ENCODE assay signal across 25 cellular contexts in the genomic region with DNA sequence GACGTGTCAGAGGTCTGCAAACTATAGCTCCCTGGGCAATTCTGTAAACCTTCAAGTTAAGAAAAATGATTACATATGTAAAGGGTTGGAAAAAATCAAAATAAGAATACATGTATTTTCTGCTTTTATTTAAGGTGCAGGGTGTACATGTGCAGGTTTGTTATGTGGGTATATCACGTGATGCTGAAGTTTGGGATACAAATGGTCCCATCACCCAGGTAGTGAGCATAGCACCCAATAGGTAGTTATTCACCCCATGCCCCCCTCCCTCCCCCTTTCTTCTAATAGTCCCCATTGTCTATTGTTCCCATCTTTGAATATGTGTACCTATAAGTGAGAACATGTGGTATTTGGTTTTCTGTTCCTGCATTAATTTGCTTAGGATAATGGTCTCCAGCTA. TPM values are rescaled to one million over a fixed set of nuclear protein-coding genes. Genes with fewer than 3 reads are reported as not detected.
"Had no signal": no experiment of that assay in that cellular context is flagged by ENCODE, and none has a peak within 500 bp of the region (broad histone marks: within the 10 kb centered on the region; RNA-seq: fewer than 3 reads in every experiment).

No MANE protein-coding gene starts in this region.

- H3K9me3 ChIP-seq: esophagus muscularis mucosa, gastrocnemius medialis, heart right ventricle, ovary, right atrium auricular region, testis, tibial nerve, upper lobe of right lung, vagina had no signal

- H3K27ac ChIP-seq: epithelial cell of prostate, esophagus muscularis mucosa, gastrocnemius medialis, heart right ventricle, neural progenitor cell, ovary, right atrium auricular region, testis, tibial nerve, upper lobe of right lung, vagina had no signal

- H3K36me3 ChIP-seq: esophagus muscularis mucosa, gastrocnemius medialis, heart right ventricle, neural progenitor cell, ovary, right atrium auricular region, tibial nerve, upper lobe of right lung, vagina had no signal

- H3K9ac ChIP-seq: neural progenitor cell had no signal

- H3K4me3 Mint-ChIP-seq: effector memory CD8-positive, alpha-beta T cell; mesothelial cell of epicardium; natural killer cell treated with Interleukin-12 subunit alpha and Interleukin-12 subunit beta and Interleukin-15 and Interleukin-18, amount 100 ng/mL, for 72 hours; neural progenitor cell; stimulated activated naive CD8-positive, alpha-beta T cell treated with anti-CD3 and anti-CD28 coated beads, Interleukin-15, Interleukin-2, amounts not matched to agents 100 ng/mL and 50 ng/mL, for 24 hours had no signal

- ATAC-seq: effector memory CD8-positive, alpha-beta T cell; gastrocnemius medialis; heart right ventricle; left lobe of liver; natural killer cell treated with Interleukin-12 subunit alpha and Interleukin-12 subunit beta and Interleukin-15 and Interleukin-18, amount 100 ng/mL, for 72 hours had no signal

- H3K36me3 Mint-ChIP-seq: mesothelial cell of epicardium; natural killer cell treated with Interleukin-12 subunit alpha and Interleukin-12 subunit beta and Interleukin-15 and Interleukin-18, amount 100 ng/mL, for 72 hours; neural progenitor cell had no signal

- H3K4me1 Mint-ChIP-seq: neural progenitor cell had no signal

- H3K9me3 Mint-ChIP-seq: effector memory CD8-positive, alpha-beta T cell; mesothelial cell of epicardium; natural killer cell treated with Interleukin-12 subunit alpha and Interleukin-12 subunit beta and Interleukin-15 and Interleukin-18, amount 100 ng/mL, for 72 hours; neural progenitor cell; stimulated activated naive CD8-positive, alpha-beta T cell treated with anti-CD3 and anti-CD28 coated beads, Interleukin-15, Interleukin-2, amounts not matched to agents 100 ng/mL and 50 ng/mL, for 24 hours had no signal

- H2AFZ ChIP-seq: neural progenitor cell had no signal

- H3K4me3 ChIP-seq: esophagus muscularis mucosa, gastrocnemius medialis, heart right ventricle, neural progenitor cell, ovary, right atrium auricular region, testis, tibial nerve, upper lobe of right lung, vagina had no signal

- H3K27ac Mint-ChIP-seq: effector memory CD8-positive, alpha-beta T cell; mesothelial cell of epicardium; natural killer cell treated with Interleukin-12 subunit alpha and Interleukin-12 subunit beta and Interleukin-15 and Interleukin-18, amount 100 ng/mL, for 72 hours; neural progenitor cell had no signal

- H3K4me1 ChIP-seq: esophagus muscularis mucosa, gastrocnemius medialis, heart right ventricle, neural progenitor cell, right atrium auricular region, tibial nerve, upper lobe of right lung, vagina had no signal

- H3K27me3 ChIP-seq: esophagus muscularis mucosa, gastrocnemius medialis, heart right ventricle, neural progenitor cell, ovary, right atrium auricular region, testis, tibial nerve, upper lobe of right lung, vagina had no signal

- H3K4me2 ChIP-seq: neural progenitor cell had no signal

- DNase-seq: effector memory CD8-positive, alpha-beta T cell; gastrocnemius medialis; heart right ventricle; islet precursor cell; mammary epithelial cell; nucleus accumbens; ovary; small intestine; stimulated activated CD4-positive, alpha-beta T cell treated with anti-CD3 and anti-CD28 coated beads, Interleukin-2, amount 100 ng/mL, for 48 hours; testis; upper lobe of right lung had no signal

- H3K27me3 Mint-ChIP-seq: effector memory CD8-positive, alpha-beta T cell; stimulated activated naive CD8-positive, alpha-beta T cell treated with anti-CD3 and anti-CD28 coated beads, Interleukin-15, Interleukin-2, amounts not matched to agents 100 ng/mL and 50 ng/mL, for 24 hours had no signal

RNA-seq across cellular contexts. Expression of a gene that starts 51.1 kb away (rescaled TPM):
- total RNA-seq: fibroblast of villous mesenchyme, gastrocnemius medialis, heart right ventricle, left lobe of liver, lower leg skin, mammary epithelial cell, mesothelial cell of epicardium, mucosa of gallbladder, myocyte, ovary, right atrium auricular region, upper lobe of right lung, vagina had no signal
- polyA plus RNA-seq: mammary epithelial cell, ovary, small intestine had no signal
